In the genomic region with DNA sequence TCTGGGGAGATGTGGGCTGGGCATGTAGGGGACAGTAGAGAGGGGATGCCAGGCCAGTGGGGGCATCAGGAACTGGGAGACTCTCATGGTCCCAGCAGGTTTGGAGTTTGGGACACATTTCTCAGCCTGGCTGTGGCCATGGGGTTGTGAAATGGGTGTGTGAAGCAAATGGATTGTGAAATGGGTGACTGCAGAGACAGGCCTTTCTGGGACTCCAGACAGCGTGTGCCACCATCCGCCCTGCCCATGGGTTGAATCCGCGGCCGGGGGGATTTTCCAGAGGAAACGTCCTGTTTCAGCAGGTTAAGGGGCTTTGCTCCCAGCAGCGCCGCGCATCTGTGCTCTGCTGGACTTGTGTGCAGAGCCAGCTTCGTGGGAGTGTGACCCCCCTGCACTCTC, we compare ENCODE assay signal across 17 cellular contexts. TPM values are rescaled to one million over a fixed set of nuclear protein-coding genes. Genes with fewer than 3 reads are reported as not detected.
DNase-seq lines count a peak whose midpoint lies in the region; ATAC-seq, FAIRE-seq and TF ChIP-seq lines count a peak whose summit lies in the region.
"Had no signal": no experiment of that assay in that cellular context is flagged by ENCODE, and none has a peak within 500 bp of the region (broad histone marks: within the 10 kb centered on the region; RNA-seq: fewer than 3 reads in every experiment).

No MANE protein-coding gene starts in this region.

- CTCF ChIA-PET in RWPE1 (lab: Yijun Ruan, JAX), result interaction anchor here (0.6 to 1.4 kb wide), 2 partner anchors 90 to 91 kb away, joined by 3 to 9 read pairs; no protein-coding TSS in a partner anchor

- H3K9me3 Mint-ChIP-seq in activated T-helper 1 cell treated with anti-CD3 and anti-CD28 coated beads, Interleukin-12 subunit alpha, Interleukin-12 subunit beta, Interleukin-2, Interleukin-4 antibody, amounts not matched to agents 30 ng/mL and 10 ng/mL and 1 ng/mL, durations not matched to agents 14 hours and 24 hours and 36 hours, result no peaks in the 10 kb centered on the region
- H3K9me3 Mint-ChIP-seq: activated naive CD4-positive, alpha-beta T cell treated with anti-CD3 and anti-CD28 coated beads for 36 hours; CD8-positive, alpha-beta T cell; immature natural killer cell had no signal

- FAIRE-seq in GM12892 (lab: Jason Lieb, UNC), result no peak
- FAIRE-seq: colon had no signal

- intact Hi-C loops in activated T-helper 1 cell treated with anti-CD3 and anti-CD28 coated beads, Interleukin-12 subunit alpha, Interleukin-12 subunit beta, Interleukin-2, Interleukin-4 antibody, amounts not matched to agents 30 ng/mL and 10 ng/mL and 1 ng/mL, durations not matched to agents 14 hours and 24 hours and 36 hours (cut with micrococcal nuclease), result no loop called here

- H3K4me1 Mint-ChIP-seq in activated T-helper 1 cell treated with anti-CD3 and anti-CD28 coated beads, Interleukin-12 subunit alpha, Interleukin-12 subunit beta, Interleukin-2, Interleukin-4 antibody, amounts not matched to agents 30 ng/mL and 10 ng/mL and 1 ng/mL, durations not matched to agents 14 hours and 24 hours and 36 hours (ENCODE audit: low read depth), result peaks cover 12% of the 10 kb centered on the region

- H3K4me3 ChIP-seq in skin epidermis, result no peak overlapping the region
- H3K4me3 ChIP-seq: SK-N-MC had no signal

- peak; percentile 25 for ATAC-seq in esophagus mucosa
- ATAC-seq: CD8-positive, alpha-beta T cell had no signal

- no peak for TF ChIP-seq CTCF in RWPE1 (conservative IDR thresholded peaks at IDR 0.05; ENCODE audit: low read depth)

- TF ChIP-seq POLR2A in GM12892 (IDR thresholded peaks at IDR 0.05; ENCODE audit: low read depth, low read length), result no peak

- H3K27me3 Mint-ChIP-seq in activated T-helper 1 cell treated with anti-CD3 and anti-CD28 coated beads, Interleukin-12 subunit alpha, Interleukin-12 subunit beta, Interleukin-2, Interleukin-4 antibody, amounts not matched to agents 30 ng/mL and 10 ng/mL and 1 ng/mL, durations not matched to agents 14 hours and 24 hours and 36 hours (ENCODE audit: insufficient read depth), result peaks cover 32% of the 10 kb centered on the region

- H3K27ac Mint-ChIP-seq in activated T-helper 1 cell treated with anti-CD3 and anti-CD28 coated beads, Interleukin-12 subunit alpha, Interleukin-12 subunit beta, Interleukin-2, Interleukin-4 antibody, amounts not matched to agents 30 ng/mL and 10 ng/mL and 1 ng/mL, durations not matched to agents 14 hours and 24 hours and 36 hours, result no peak overlapping the region
- H3K27ac Mint-ChIP-seq: activated naive CD4-positive, alpha-beta T cell treated with anti-CD3 and anti-CD28 coated beads for 36 hours; CD8-positive, alpha-beta T cell had no signal

- DNase-seq in GF-D8 (lab: John Stamatoyannopoulos, UW), result peak; percentile 1
- DNase-seq in RWPE1 (ENCODE audit: low spot score), result no peak
- DNase-seq in AG08396 (ENCODE audit: low spot score), result no peak
- DNase-seq in activated T-helper 1 cell treated with anti-CD3 and anti-CD28 coated beads, Interleukin-12 subunit alpha, Interleukin-12 subunit beta, Interleukin-2, Interleukin-4 antibody, amounts not matched to agents 30 ng/mL and 10 ng/mL and 1 ng/mL, durations not matched to agents 14 hours and 24 hours and 36 hours (ENCODE audit: low spot score), result no peak
- no peak for DNase-seq in GM12892 (ENCODE audit: insufficient read length)
- no peak for DNase-seq in globus pallidus (ENCODE audit: low spot score)
- DNase-seq: activated naive CD4-positive, alpha-beta T cell treated with anti-CD3 and anti-CD28 coated beads for 36 hours; CD8-positive, alpha-beta T cell; GDM1; immature natural killer cell; NCI-H2029 treated with DMSO at 0.1 percent for 48 hours; NCI-H774; stimulated activated CD4-positive, alpha-beta T cell treated with anti-CD3 and anti-CD28 coated beads, Interleukin-4, amount 100 ng/mL, for 1 hour had no signal

- H3K4me3 Mint-ChIP-seq in activated T-helper 1 cell treated with anti-CD3 and anti-CD28 coated beads, Interleukin-12 subunit alpha, Interleukin-12 subunit beta, Interleukin-2, Interleukin-4 antibody, amounts not matched to agents 30 ng/mL and 10 ng/mL and 1 ng/mL, durations not matched to agents 14 hours and 24 hours and 36 hours, result no peak overlapping the region
- H3K4me3 Mint-ChIP-seq: activated naive CD4-positive, alpha-beta T cell treated with anti-CD3 and anti-CD28 coated beads for 36 hours; CD8-positive, alpha-beta T cell had no signal

- POLR2A ChIA-PET in RWPE1 (lab: Yijun Ruan, JAX; ENCODE audit: low non-redundant PET), result no interaction called here

- H3K36me3 Mint-ChIP-seq in activated T-helper 1 cell treated with anti-CD3 and anti-CD28 coated beads, Interleukin-12 subunit alpha, Interleukin-12 subunit beta, Interleukin-2, Interleukin-4 antibody, amounts not matched to agents 30 ng/mL and 10 ng/mL and 1 ng/mL, durations not matched to agents 14 hours and 24 hours and 36 hours (ENCODE audit: low read depth), result peaks cover 3% of the 10 kb centered on the region
- H3K36me3 Mint-ChIP-seq: immature natural killer cell had no signal

- H3K27ac ChIP-seq in RWPE1, result peak overlapping the region; percentile 96
- peak overlapping the region in 15 of 21 experiments; percentile 14 to 73 (median 54) for H3K27ac ChIP-seq in skin epidermis
- H3K27ac ChIP-seq: SK-N-MC had no signal

RNA-seq across cellular contexts. Expression of gene PMEPA1, which starts 3.7 kb away (rescaled TPM):
- total RNA-seq in esophagus mucosa, result 2.7 TPM
- 0.57 and 0.66 TPM in 2 replicates for total RNA-seq in activated T-helper 1 cell treated with anti-CD3 and anti-CD28 coated beads, Interleukin-12 subunit alpha, Interleukin-12 subunit beta, Interleukin-2, Interleukin-4 antibody, amounts not matched to agents 30 ng/mL and 10 ng/mL and 1 ng/mL, durations not matched to agents 14 hours and 24 hours and 36 hours
- polyA plus RNA-seq in GM12892 (2012; ENCODE audit: missing spikeins), result 0.78 TPM
- polyA plus RNA-seq: immature natural killer cell had no signal
